28 cellular contexts compared by ENCODE assay signal in the genomic region with DNA sequence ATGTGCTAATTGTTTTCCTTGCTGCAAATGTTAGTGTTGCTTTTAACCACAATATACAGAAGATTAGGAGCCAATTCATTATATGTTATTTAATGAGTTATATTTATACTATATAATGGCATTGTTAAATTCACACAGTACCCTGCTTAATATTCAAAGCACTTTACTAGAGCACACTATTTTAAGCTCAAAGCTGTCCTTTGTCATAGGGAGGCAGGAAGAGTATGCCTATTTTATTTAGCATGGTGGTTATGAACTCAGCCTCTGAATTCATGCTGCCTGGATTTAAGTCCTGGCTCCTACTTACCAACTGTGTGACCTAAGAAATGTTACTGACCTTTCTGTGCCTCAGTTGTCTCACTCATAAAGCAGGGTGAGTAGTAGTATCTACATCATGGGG.
"Had no signal": no experiment of that assay in that cellular context is flagged by ENCODE, and none has a peak within 500 bp of the region (broad histone marks: within the 10 kb centered on the region; RNA-seq: fewer than 3 reads in every experiment).

No MANE protein-coding gene starts in this region.

- H3K36me3 ChIP-seq: adrenal gland, colonic mucosa, esophagus squamous epithelium had no signal

- DNase-seq: activated CD4-positive, alpha-beta memory T cell treated with anti-CD3 and anti-CD28 coated beads for 36 hours; activated CD4-positive, alpha-beta T cell treated with anti-CD3 and anti-CD28 coated beads for 36 hours; activated CD4-positive, alpha-beta T cell treated with anti-CD3 and anti-CD28 coated beads, Interleukin-2, amount 10 ng/mL, durations not matched to agents 24 days and 14 days; activated CD4-positive, CD25-positive, alpha-beta regulatory T cell; activated CD4-positive, CD25-positive, alpha-beta regulatory T cell treated with anti-CD3 and anti-CD28 coated beads, Interleukin-2, amount 50 U/mL, for 72 hours; activated CD8-positive, alpha-beta memory T cell treated with anti-CD3 and anti-CD28 coated beads, Interleukin-2, amount 10 ng/mL, durations not matched to agents 7 days and 5 days; activated CD8-positive, alpha-beta memory T cell treated with anti-CD3 and anti-CD28 coated beads, Interleukin-2, amount 50 U/mL, for 4 hours; activated CD8-positive, alpha-beta T cell treated with anti-CD3 and anti-CD28 coated beads, Interleukin-2, amount 10 ng/mL, durations not matched to agents 7 days and 5 days; activated effector memory CD4-positive, alpha-beta T cell treated with anti-CD3 and anti-CD28 coated beads, Interleukin-2, amount 50 U/mL, for 16 hours; activated naive CD4-positive, alpha-beta T cell treated with anti-CD3 and anti-CD28 coated beads for 36 hours; activated naive CD8-positive, alpha-beta T cell treated with anti-CD3 and anti-CD28 coated beads for 36 hours; activated naive CD8-positive, alpha-beta T cell treated with anti-CD3 and anti-CD28 coated beads, Interleukin-2, amount 50 U/mL, for 24 hours; activated T-cell treated with anti-CD3 and anti-CD28 coated beads, Interleukin-2, amount 50 U/mL, for 1 hour; activated T-cell treated with anti-CD3 and anti-CD28 coated beads, Interleukin-2, amount 50 U/mL, for 48 hours; adrenal gland; amygdala; aorta; body of pancreas; central memory CD4-positive, alpha-beta T cell; cerebellar nuclear complex; colonic mucosa; effector CD8-positive, alpha-beta T cell; esophagus squamous epithelium; T-helper 2 cell had no signal

- ATAC-seq: activated CD4-positive, alpha-beta T cell treated with anti-CD3 and anti-CD28 coated beads for 36 hours; activated CD8-positive, alpha-beta memory T cell treated with anti-CD3 and anti-CD28 coated beads, Interleukin-2, amount 10 ng/mL, durations not matched to agents 7 days and 5 days; activated CD8-positive, alpha-beta T cell treated with anti-CD3 and anti-CD28 coated beads, Interleukin-2, amount 10 ng/mL, durations not matched to agents 7 days and 5 days; activated naive CD8-positive, alpha-beta T cell treated with anti-CD3 and anti-CD28 coated beads, Interleukin-2, amount 50 U/mL, for 24 hours; body of pancreas had no signal

- H3K27ac ChIP-seq: adrenal gland, body of pancreas, colonic mucosa, epithelial cell of prostate, esophagus squamous epithelium had no signal

- H3K9me3 Mint-ChIP-seq: activated CD4-positive, alpha-beta memory T cell treated with anti-CD3 and anti-CD28 coated beads for 36 hours; activated CD4-positive, alpha-beta T cell treated with anti-CD3 and anti-CD28 coated beads, Interleukin-2, amount 10 ng/mL, durations not matched to agents 24 days and 14 days; activated naive CD4-positive, alpha-beta T cell treated with anti-CD3 and anti-CD28 coated beads for 36 hours; activated naive CD4-positive, alpha-beta T cell treated with anti-CD3 and anti-CD28 coated beads, Interleukin-2, amount 50 U/mL, for 24 hours; activated naive CD8-positive, alpha-beta T cell treated with anti-CD3 and anti-CD28 coated beads for 36 hours; activated naive CD8-positive, alpha-beta T cell treated with anti-CD3 and anti-CD28 coated beads, Interleukin-2, amount 50 U/mL, for 24 hours; activated T-helper 1 cell treated with anti-CD3 and anti-CD28 coated beads, Interleukin-12 subunit alpha, Interleukin-12 subunit beta, Interleukin-2, Interleukin-4 antibody, amounts not matched to agents 30 ng/mL and 10 ng/mL and 1 ng/mL, durations not matched to agents 14 hours and 24 hours and 36 hours; activated T-helper 2 cell treated with anti-CD3 and anti-CD28 coated beads, Interferon-gamma antibody, Interleukin-2, Interleukin-4, amounts not matched to agents 10 μg/mL and 5 μg/mL and 100 μg/mL, durations not matched to agents 14 hours and 24 hours and 36 hours had no signal

- H3K4me3 Mint-ChIP-seq: activated CD4-positive, alpha-beta memory T cell treated with anti-CD3 and anti-CD28 coated beads for 36 hours; activated CD4-positive, alpha-beta T cell treated with anti-CD3 and anti-CD28 coated beads for 36 hours; activated CD4-positive, alpha-beta T cell treated with anti-CD3 and anti-CD28 coated beads, Interleukin-2, amount 10 ng/mL, durations not matched to agents 24 days and 14 days; activated CD8-positive, alpha-beta memory T cell treated with anti-CD3 and anti-CD28 coated beads, Interleukin-2, amount 10 ng/mL, durations not matched to agents 7 days and 5 days; activated CD8-positive, alpha-beta T cell treated with anti-CD3 and anti-CD28 coated beads, Interleukin-2, amount 10 ng/mL, durations not matched to agents 7 days and 5 days; activated naive CD4-positive, alpha-beta T cell treated with anti-CD3 and anti-CD28 coated beads for 36 hours; activated naive CD4-positive, alpha-beta T cell treated with anti-CD3 and anti-CD28 coated beads, Interleukin-2, amount 50 U/mL, for 24 hours; activated naive CD8-positive, alpha-beta T cell treated with anti-CD3 and anti-CD28 coated beads for 36 hours; activated naive CD8-positive, alpha-beta T cell treated with anti-CD3 and anti-CD28 coated beads, Interleukin-2, amount 50 U/mL, for 24 hours; activated T-helper 1 cell treated with anti-CD3 and anti-CD28 coated beads, Interleukin-12 subunit alpha, Interleukin-12 subunit beta, Interleukin-2, Interleukin-4 antibody, amounts not matched to agents 30 ng/mL and 10 ng/mL and 1 ng/mL, durations not matched to agents 14 hours and 24 hours and 36 hours had no signal

- H3K27ac Mint-ChIP-seq: activated CD4-positive, alpha-beta memory T cell treated with anti-CD3 and anti-CD28 coated beads for 36 hours; activated CD4-positive, alpha-beta T cell treated with anti-CD3 and anti-CD28 coated beads for 36 hours; activated CD4-positive, alpha-beta T cell treated with anti-CD3 and anti-CD28 coated beads, Interleukin-2, amount 10 ng/mL, durations not matched to agents 24 days and 14 days; activated CD8-positive, alpha-beta memory T cell treated with anti-CD3 and anti-CD28 coated beads, Interleukin-2, amount 10 ng/mL, durations not matched to agents 7 days and 5 days; activated CD8-positive, alpha-beta T cell treated with anti-CD3 and anti-CD28 coated beads, Interleukin-2, amount 10 ng/mL, durations not matched to agents 7 days and 5 days; activated naive CD4-positive, alpha-beta T cell treated with anti-CD3 and anti-CD28 coated beads for 36 hours; activated naive CD4-positive, alpha-beta T cell treated with anti-CD3 and anti-CD28 coated beads, Interleukin-2, amount 50 U/mL, for 24 hours; activated naive CD8-positive, alpha-beta T cell treated with anti-CD3 and anti-CD28 coated beads for 36 hours; activated naive CD8-positive, alpha-beta T cell treated with anti-CD3 and anti-CD28 coated beads, Interleukin-2, amount 50 U/mL, for 24 hours; activated T-helper 1 cell treated with anti-CD3 and anti-CD28 coated beads, Interleukin-12 subunit alpha, Interleukin-12 subunit beta, Interleukin-2, Interleukin-4 antibody, amounts not matched to agents 30 ng/mL and 10 ng/mL and 1 ng/mL, durations not matched to agents 14 hours and 24 hours and 36 hours; activated T-helper 2 cell treated with anti-CD3 and anti-CD28 coated beads, Interferon-gamma antibody, Interleukin-2, Interleukin-4, amounts not matched to agents 10 μg/mL and 5 μg/mL and 100 μg/mL, durations not matched to agents 14 hours and 24 hours and 36 hours had no signal

- H3K27me3 ChIP-seq: adrenal gland, body of pancreas, colonic mucosa, esophagus squamous epithelium had no signal

- H3K9me3 ChIP-seq: adrenal gland, body of pancreas, colonic mucosa, esophagus squamous epithelium had no signal

- H3K36me3 Mint-ChIP-seq: activated CD4-positive, alpha-beta memory T cell treated with anti-CD3 and anti-CD28 coated beads for 36 hours; activated CD8-positive, alpha-beta memory T cell treated with anti-CD3 and anti-CD28 coated beads, Interleukin-2, amount 10 ng/mL, durations not matched to agents 7 days and 5 days; activated naive CD4-positive, alpha-beta T cell treated with anti-CD3 and anti-CD28 coated beads, Interleukin-2, amount 50 U/mL, for 24 hours had no signal

- H3K4me1 ChIP-seq: adrenal gland, body of pancreas, colonic mucosa, esophagus squamous epithelium had no signal

- H3K4me1 Mint-ChIP-seq: activated CD4-positive, alpha-beta T cell treated with anti-CD3 and anti-CD28 coated beads for 36 hours; activated CD4-positive, alpha-beta T cell treated with anti-CD3 and anti-CD28 coated beads, Interleukin-2, amount 10 ng/mL, durations not matched to agents 24 days and 14 days; activated CD8-positive, alpha-beta memory T cell treated with anti-CD3 and anti-CD28 coated beads, Interleukin-2, amount 10 ng/mL, durations not matched to agents 7 days and 5 days; activated naive CD4-positive, alpha-beta T cell treated with anti-CD3 and anti-CD28 coated beads, Interleukin-2, amount 50 U/mL, for 24 hours; activated naive CD8-positive, alpha-beta T cell treated with anti-CD3 and anti-CD28 coated beads for 36 hours; activated naive CD8-positive, alpha-beta T cell treated with anti-CD3 and anti-CD28 coated beads, Interleukin-2, amount 50 U/mL, for 24 hours had no signal

- H3K4me3 ChIP-seq: adrenal gland, body of pancreas, colonic mucosa, esophagus squamous epithelium had no signal

- H3K27me3 Mint-ChIP-seq: activated CD4-positive, alpha-beta memory T cell treated with anti-CD3 and anti-CD28 coated beads for 36 hours; activated CD4-positive, alpha-beta T cell treated with anti-CD3 and anti-CD28 coated beads for 36 hours; activated CD4-positive, alpha-beta T cell treated with anti-CD3 and anti-CD28 coated beads, Interleukin-2, amount 10 ng/mL, durations not matched to agents 24 days and 14 days; activated CD8-positive, alpha-beta memory T cell treated with anti-CD3 and anti-CD28 coated beads, Interleukin-2, amount 10 ng/mL, durations not matched to agents 7 days and 5 days; activated naive CD4-positive, alpha-beta T cell treated with anti-CD3 and anti-CD28 coated beads, Interleukin-2, amount 50 U/mL, for 24 hours; activated naive CD8-positive, alpha-beta T cell treated with anti-CD3 and anti-CD28 coated beads for 36 hours; activated naive CD8-positive, alpha-beta T cell treated with anti-CD3 and anti-CD28 coated beads, Interleukin-2, amount 50 U/mL, for 24 hours had no signal
